ENCODE assay signal across 16 cellular contexts in genomic region chr22:49664891-49665290, GRCh38.
A peak's percentile ranks its signal among the peaks of the same experiment; 100 is the strongest.
DNase-seq lines count a peak whose midpoint lies in the region; ATAC-seq, FAIRE-seq and TF ChIP-seq lines count a peak whose summit lies in the region.
"Had no signal": no experiment of that assay in that cellular context is flagged by ENCODE, and none has a peak within 500 bp of the region (broad histone marks: within the 10 kb centered on the region; RNA-seq: fewer than 3 reads in every experiment).

No MANE protein-coding gene starts in this region.

- TF ChIP-seq POLR2A in endothelial cell of umbilical vein (IDR thresholded peaks at IDR 0.05; ENCODE audit: low read depth, low read length): no peak

- H3K79me1 ChIP-seq in H9 (ENCODE audit: insufficient read depth, low read depth, low read length, poor library complexity, severe bottlenecking): no peaks in the 10 kb centered on the region

- no peak overlapping the region for H4K91ac ChIP-seq in H9 (ENCODE audit: insufficient read length, low read depth, low read length)

- FAIRE-seq in endothelial cell of umbilical vein (lab: Jason Lieb, UNC): no peak

- H3K23me2 ChIP-seq in H9 (ENCODE audit: insufficient read length, low read depth, low read length, poor library complexity, severe bottlenecking): peaks cover 3% of the 10 kb centered on the region

- H2AFZ ChIP-seq in H9 (ENCODE audit: low read length) (no peak overlapping the region), endothelial cell of umbilical vein (ENCODE audit: low read depth, low read length) (peak overlapping the region; percentile 50)

- peaks cover 0 to 4% of the 10 kb centered on the region in 2 experiments; a peak in 3 of 5 replicates for H3K9me3 Mint-ChIP-seq in H9

- ATAC-seq in sciatic nerve: no peak

- no TSS peak for BruUV-seq in endothelial cell of umbilical vein (replicated peaks; lab: Mats Ljungman, UMichigan)

- H3T11ph ChIP-seq in H9 (ENCODE audit: low read length): no peak overlapping the region

- H3K56ac ChIP-seq in H9 (ENCODE audit: insufficient read length, low read depth, low read length): no peak overlapping the region

- no peak overlapping the region for H4K8ac ChIP-seq in H9 (replicated peaks; ENCODE audit: insufficient read length, low read depth, low read length)

- H3K4me1 ChIP-seq in H9 (ENCODE audit: insufficient read depth, low read length) (no peaks in the 10 kb centered on the region), endothelial cell of umbilical vein (ENCODE audit: control insufficient read depth, extremely low read depth, insufficient read depth, low read length) (peaks cover 12% of the 10 kb centered on the region)

- no peak overlapping the region for H2BK5ac ChIP-seq in H9 (ENCODE audit: insufficient read length, low read length)

- no peaks in the 10 kb centered on the region for H3K36me3 ChIP-seq in endothelial cell of umbilical vein (ENCODE audit: control insufficient read depth in 2 of 2, extremely low read depth in 1 of 2, insufficient read depth in 2 of 2, low read length in 2 of 2)
- H3K36me3 ChIP-seq: Peyer's patch had no signal

- H2BK20ac ChIP-seq in H9 (ENCODE audit: low read depth, low read length, poor library complexity, severe bottlenecking): no peak overlapping the region

- no peak overlapping the region for H3K4ac ChIP-seq in H9 (ENCODE audit: low read depth, low read length)

- no peak overlapping the region for H2AK5ac ChIP-seq in H9 (ENCODE audit: insufficient read length, low read length)

- peaks cover 2 to 7% of the 10 kb centered on the region in 2 experiments; a peak in 2 of 4 replicates for H3K4me1 Mint-ChIP-seq in H9

- H3K9me1 ChIP-seq in endothelial cell of umbilical vein (replicated peaks; ENCODE audit: control insufficient read depth, extremely low read depth, insufficient read depth, low read length): no peaks in the 10 kb centered on the region

- H3K27me3 ChIP-seq in H9 (ENCODE audit: insufficient read depth, low read length) (no peaks in the 10 kb centered on the region; the same call in 1 of the 2 replicates), endothelial cell of umbilical vein (ENCODE audit: control insufficient read depth in 2 of 2, insufficient read depth in 2 of 2, low read length in 2 of 2) (no peaks in the 10 kb centered on the region)
- H3K27me3 ChIP-seq: Peyer's patch had no signal

- H3K23ac ChIP-seq in H9 (ENCODE audit: insufficient read length, low read depth, low read length): no peak overlapping the region

- no peak overlapping the region for H2BK15ac ChIP-seq in H9 (ENCODE audit: low read depth, low read length)

- H3K27ac Mint-ChIP-seq in H9: no peak overlapping the region
- H3K27ac Mint-ChIP-seq: IgD-negative memory B cell had no signal

- H4K20me1 ChIP-seq in H9 (ENCODE audit: control insufficient read depth, insufficient read depth, insufficient read length) (no peaks in the 10 kb centered on the region), endothelial cell of umbilical vein (replicated peaks; ENCODE audit: control insufficient read depth, extremely low read depth, insufficient read depth, low read length) (no peaks in the 10 kb centered on the region)

- no peak overlapping the region for H3K18ac ChIP-seq in H9 (ENCODE audit: insufficient read length, low read depth, low read length)

- H3K4me3 ChIP-seq in endothelial cell of umbilical vein (replicated peaks in 1 of 3; ENCODE audit: insufficient read depth in 1 of 3, low read depth in 1 of 3, low read length in 3 of 3): no peak overlapping the region
- H3K4me3 ChIP-seq: Peyer's patch had no signal

- peaks cover 30% of the 10 kb centered on the region for H3K27me3 Mint-ChIP-seq in H9 (ENCODE audit: low read depth)

- no peaks in the 10 kb centered on the region; a peak in 1 of 7 replicates for H3K36me3 Mint-ChIP-seq in H9 (ENCODE audit: insufficient read depth in 1 of 3, low read depth in 3 of 3)
- H3K36me3 Mint-ChIP-seq: IgD-negative memory B cell had no signal

- CTCF ChIA-PET in endothelial cell of umbilical vein (lab: Charles Lee): no interaction called here

- no peak overlapping the region for H2BK12ac ChIP-seq in H9 (ENCODE audit: insufficient read length, low read depth, low read length)

- no peak overlapping the region for H3K4me3 Mint-ChIP-seq in H9

- no peaks in the 10 kb centered on the region for H3K9me3 ChIP-seq in H9 (ENCODE audit: control insufficient read depth, low read depth, low read length)
- no peaks in the 10 kb centered on the region for H3K9me3 ChIP-seq in endothelial cell of umbilical vein (replicated peaks; ENCODE audit: control insufficient read depth, insufficient read depth, low read length)

- H3K27ac ChIP-seq in H9 (ENCODE audit: insufficient read length, low read depth, low read length) (no peak overlapping the region), endothelial cell of umbilical vein (ENCODE audit: insufficient read depth, low read depth, low read length) (no peak overlapping the region)

- intact Hi-C loops in endothelial cell of umbilical vein (cut with micrococcal nuclease): no loop called here
- intact Hi-C loops in sciatic nerve (cut with DNase I): no loop called here

- TF ChIP-seq CTCF in H9 (conservative IDR thresholded peaks at IDR 0.05): no peak
- TF ChIP-seq CTCF in endothelial cell of umbilical vein (IDR thresholded peaks at IDR 0.05; ENCODE audit: extremely low read depth in 1 of 2, insufficient read depth in 1 of 2, low read depth in 1 of 2, low read length in 2 of 2): no peak

- H3K14ac ChIP-seq in H9 (ENCODE audit: insufficient read depth, low read length): no peak overlapping the region

- POLR2A ChIA-PET in endothelial cell of umbilical vein (lab: Charles Lee): no interaction called here

- H3K4me2 ChIP-seq in H9 (ENCODE audit: insufficient read depth, insufficient read length, low read length): no peak overlapping the region
- H3K4me2 ChIP-seq in endothelial cell of umbilical vein (ENCODE audit: insufficient read depth, low read length): no peak overlapping the region

- dilution Hi-C loops in endothelial cell of umbilical vein (cut with MboI; ENCODE audit: extremely low pct_ligation_motif_present, low sequenced_read_pairs): no loop called here

- H2BK120ac ChIP-seq in H9 (ENCODE audit: low read depth, low read length, poor library complexity, severe bottlenecking): no peak overlapping the region

- DNase-seq in activated CD8-positive, alpha-beta memory T cell treated with anti-CD3 and anti-CD28 coated beads, Interleukin-2, amount 50 U/mL, for 48 hours: peak; percentile 33
- no peak for DNase-seq in activated CD8-positive, alpha-beta memory T cell treated with anti-CD3 and anti-CD28 coated beads, Interleukin-2, amount 50 U/mL, for 4 hours
- DNase-seq in H9 (peak; percentile 18), endothelial cell of umbilical vein (ENCODE audit: low read depth, low spot score) (peak; percentile 6), sciatic nerve (ENCODE audit: low spot score) (peak; percentile 23), SIG-M5 treated with dmso at 0.1 percent for 504 hours (lab: John Stamatoyannopoulos, UW; ENCODE audit: unreplicated experiment) (no peak), medulla oblongata (ENCODE audit: extremely low spot score) (no peak), NCI-H510A treated with DMSO at 0.1 percent for 48 hours (lab: John Stamatoyannopoulos, UW) (no peak)
- DNase-seq: 8988T, DMS153, HCEC 1CT, MV-4-11, NCI-H1417 treated with DMSO at 0.1 percent for 48 hours, NCI-H2029 had no signal

- H3K79me2 ChIP-seq in H9 (ENCODE audit: insufficient read depth, low read length): no peaks in the 10 kb centered on the region
- no peaks in the 10 kb centered on the region for H3K79me2 ChIP-seq in endothelial cell of umbilical vein (ENCODE audit: control insufficient read depth, insufficient read depth, low read length)

- H3K9ac ChIP-seq in H9 (ENCODE audit: extremely low read depth, insufficient read length, low read length): no peak overlapping the region
- H3K9ac ChIP-seq in endothelial cell of umbilical vein (replicated peaks; ENCODE audit: extremely low read depth, insufficient read depth, low read length): no peak overlapping the region

- H4K5ac ChIP-seq in H9 (ENCODE audit: insufficient read length, low read depth, low read length): no peak overlapping the region

- no CpG with 5 or more reads among the region's 18 CpGs for WGBS in H9 (ENCODE audit: extremely low coverage, insufficient read length, low lambda C conversion rate)

TF ChIP-seq in endothelial cell of umbilical vein, 7 proteins besides CTCF, POLR2A, EP300 and RAD21:
- TF ChIP-seq MAX (IDR thresholded peaks at IDR 0.05; ENCODE audit: insufficient read depth, insufficient read length) (no peak), GATA2 (IDR thresholded peaks at IDR 0.05; ENCODE audit: insufficient read depth, insufficient read length, low read depth, low read length) (no peak), FOS (IDR thresholded peaks at IDR 0.05; ENCODE audit: borderline replicate concordance, insufficient read depth, low read length) (no peak), EZH2 (IDR thresholded peaks at IDR 0.05; ENCODE audit: borderline replicate concordance, low read depth, low read length, severe bottlenecking) (no peak), POLR2AphosphoS5 (IDR thresholded peaks at IDR 0.05; ENCODE audit: insufficient read depth, low read depth, low read length) (no peak), MYC (IDR thresholded peaks at IDR 0.05; ENCODE audit: low read depth, low read length) (no peak), JUN (IDR thresholded peaks at IDR 0.05; ENCODE audit: borderline replicate concordance, insufficient read depth, insufficient read length, low read depth) (no peak)

Comparison
In these comparisons a context has a peak if more than half of its experiments do, and no peak if none do; other contexts are left out.
1. DNase-seq: peak in activated CD8-positive, alpha-beta memory T cell treated with anti-CD3 and anti-CD28 coated beads, Interleukin-2, amount 50 U/mL, for 48 hours (single experiment), H9 (single experiment), endothelial cell of umbilical vein (single experiment) and sciatic nerve (single experiment); none in activated CD8-positive, alpha-beta memory T cell treated with anti-CD3 and anti-CD28 coated beads, Interleukin-2, amount 50 U/mL, for 4 hours (single experiment), SIG-M5 treated with dmso at 0.1 percent for 504 hours (single experiment), medulla oblongata (single experiment) and NCI-H510A treated with DMSO at 0.1 percent for 48 hours (single experiment).